In genomic region chr1:80801691-80802090, GRCh38 we compare ENCODE assay signal across 3 cellular contexts.
"Had no signal": no experiment of that assay in that cellular context is flagged by ENCODE, and none has a peak within 500 bp of the region (broad histone marks: within the 10 kb centered on the region; RNA-seq: fewer than 3 reads in every experiment).

No MANE protein-coding gene starts in this region.

- H3K4me3 ChIP-seq: GM12878 had no signal

- DNase-seq: GDM1, GF-D8 had no signal

- ATAC-seq: GM12878 had no signal
